1 cellular context compared by ENCODE assay signal in the genomic region with DNA sequence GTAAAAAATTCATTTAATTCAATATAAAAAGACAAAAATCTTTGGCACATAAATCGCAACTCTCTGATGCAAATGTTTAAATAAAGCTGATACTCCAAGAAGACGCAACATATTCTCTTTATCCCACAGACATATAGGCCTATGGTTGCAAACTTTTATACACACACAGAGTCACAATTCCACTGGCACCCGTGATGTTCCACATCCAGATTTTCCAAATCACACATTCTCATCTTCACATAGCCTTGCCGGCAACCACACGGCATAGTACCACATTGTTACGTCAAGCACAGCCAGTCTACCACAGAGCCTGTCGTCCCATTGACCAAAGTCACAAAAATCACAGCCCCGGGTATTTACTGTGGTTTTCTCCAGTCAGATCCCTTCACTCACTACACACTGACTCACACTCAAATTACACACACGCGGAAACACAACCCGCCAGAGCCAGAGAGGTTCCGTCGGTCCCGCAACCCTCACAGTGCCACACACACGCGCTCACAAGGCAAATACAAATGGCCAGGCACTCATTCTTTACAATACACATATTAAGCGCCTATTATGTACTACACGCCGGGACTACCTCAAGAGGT.
A peak's percentile ranks its signal among the peaks of the same experiment; 100 is the strongest.
TF ChIP-seq lines count a peak whose summit lies in the region.

No MANE protein-coding gene starts in this region.

TF ChIP-seq in H1, 55 proteins besides CTCF, POLR2A, EP300 and RAD21:
- TF ChIP-seq BRCA1 (IDR thresholded peaks at IDR 0.05; ENCODE audit: low read depth, low read length) = no peak
- peak; percentile 62 for TF ChIP-seq CREB1 (IDR thresholded peaks at IDR 0.05)
TF ChIP-seq in H1: peak in this region for 1.
